In genomic region chr11:118449316-118449918, GRCh38 we compare ENCODE assay signal across 20 cellular contexts.
"Had no signal": no experiment of that assay in that cellular context is flagged by ENCODE, and none has a peak within 500 bp of the region (broad histone marks: within the 10 kb centered on the region; RNA-seq: fewer than 3 reads in every experiment).

No MANE protein-coding gene starts in this region.

- H3K4me3 ChIP-seq: body of pancreas, dorsolateral prefrontal cortex, mucosa of descending colon, neural progenitor cell, prostate gland, skin epidermis had no signal

- H3K4me3 Mint-ChIP-seq: naive B cell, neural progenitor cell had no signal

- H3K9me3 Mint-ChIP-seq: naive B cell; neural progenitor cell; T-helper 2 cell treated with Interferon-gamma antibody and Interleukin-4, amounts not matched to agents 5 μg/mL and 100 μg/mL, for 36 hours had no signal

- H3K4me1 ChIP-seq: prostate gland had no signal

- H3K27me3 Mint-ChIP-seq: activated naive CD8-positive, alpha-beta T cell; naive B cell had no signal

- H3K9me3 ChIP-seq: body of pancreas, mucosa of descending colon, prostate gland had no signal

- ATAC-seq: body of pancreas, mucosa of descending colon, right cardiac atrium had no signal

- H3K27ac Mint-ChIP-seq: neural progenitor cell had no signal

- H3K27ac ChIP-seq: body of pancreas, dorsolateral prefrontal cortex, neural progenitor cell, prostate gland, skin epidermis had no signal

- H3K27me3 ChIP-seq: body of pancreas, dorsolateral prefrontal cortex, neural progenitor cell had no signal

- DNase-seq: activated CD4-positive, alpha-beta T cell treated with anti-CD3 and anti-CD28 coated beads for 48 hours; activated CD4-positive, CD25-positive, alpha-beta regulatory T cell; activated CD8-positive, alpha-beta memory T cell treated with anti-CD3 and anti-CD28 coated beads, Interleukin-2, amount 50 U/mL, for 4 hours; activated effector memory CD4-positive, alpha-beta T cell treated with anti-CD3 and anti-CD28 coated beads, Interleukin-2, amount 50 U/mL, for 16 hours; activated T-cell treated with anti-CD3 and anti-CD28 coated beads, Interleukin-2, amount 50 U/mL, for 48 hours; amygdala; body of pancreas; caudate nucleus; dorsolateral prefrontal cortex; foreskin fibroblast; mesenchymal stem cell; mucosa of descending colon; naive B cell; right cardiac atrium; stimulated activated CD4-positive, alpha-beta T cell treated with anti-CD3 and anti-CD28 coated beads, Interleukin-4, amount 100 ng/mL, for 1 hour had no signal

- H3K36me3 ChIP-seq: neural progenitor cell, prostate gland had no signal
